In genomic region chr7:71752171-71752935, GRCh38 we compare ENCODE assay signal across 9 cellular contexts.
DNase-seq lines count a peak whose midpoint lies in the region; TF ChIP-seq lines count a peak whose summit lies in the region.
"Had no signal": no experiment of that assay in that cellular context is flagged by ENCODE, and none has a peak within 500 bp of the region (broad histone marks: within the 10 kb centered on the region; RNA-seq: fewer than 3 reads in every experiment).

No MANE protein-coding gene starts in this region.

- TF ChIP-seq CTCF in GM10266 (IDR thresholded peaks at IDR 0.05; ENCODE audit: control insufficient read depth, insufficient read depth, low read depth, missing control alignments) (peak; percentile 59), LNCaP clone FGC (IDR thresholded peaks at IDR 0.05; ENCODE audit: control insufficient read depth, extremely low read depth, insufficient read depth) (peak; percentile 92), cardiac muscle cell (IDR thresholded peaks at IDR 0.05; ENCODE audit: low read depth, low read length) (peak; percentile 59), progenitor cell of endocrine pancreas (IDR thresholded peaks at IDR 0.05; ENCODE audit: unreplicated experiment) (peak; percentile 96)

- H3K36me3 Mint-ChIP-seq in progenitor cell of endocrine pancreas (ENCODE audit: insufficient read depth): no peaks in the 10 kb centered on the region

- H3K27me3 ChIP-seq in cardiac muscle cell: peaks cover 22% of the 10 kb centered on the region
- H3K27me3 ChIP-seq: SJSA1 had no signal

- no peak overlapping the region for H3K27ac Mint-ChIP-seq in progenitor cell of endocrine pancreas

- peak; percentile 61 for DNase-seq in GM10266 (ENCODE audit: extremely low spot score)
- no peak for DNase-seq in LNCaP clone FGC (ENCODE audit: low read depth)
- DNase-seq in activated T-cell treated with anti-CD3 and anti-CD28 coated beads for 48 hours (ENCODE audit: low read depth): peak; percentile 47
- peak; percentile 43 to 75 for DNase-seq in cardiac muscle cell (ENCODE audit: low read depth in 1 of 2, low spot score in 1 of 2)
- DNase-seq in progenitor cell of endocrine pancreas (ENCODE audit: low spot score, unreplicated experiment): peak; percentile 83
- no peak for DNase-seq in activated gamma-delta T cell (lab: John Stamatoyannopoulos, UW)
- DNase-seq in activated effector memory CD4-positive, alpha-beta T cell treated with Interleukin-2 at 50 U/mL for 16 hours: no peak
- no peak for DNase-seq in HCEC 1CT

- peaks cover 24% of the 10 kb centered on the region for H3K9me3 Mint-ChIP-seq in progenitor cell of endocrine pancreas (ENCODE audit: low read depth)

- no peaks in the 10 kb centered on the region for H3K36me3 ChIP-seq in cardiac muscle cell
- H3K36me3 ChIP-seq: SJSA1 had no signal

- H3K4me3 ChIP-seq in LNCaP clone FGC (ENCODE audit: low read depth, low read length) (no peak overlapping the region), cardiac muscle cell (no peak overlapping the region)
- H3K4me3 ChIP-seq: SJSA1 had no signal

- no peak overlapping the region for H3K4me3 Mint-ChIP-seq in progenitor cell of endocrine pancreas (ENCODE audit: low read depth)

- H3K4me1 Mint-ChIP-seq in progenitor cell of endocrine pancreas (ENCODE audit: low read depth): no peaks in the 10 kb centered on the region

- H3K27ac ChIP-seq in cardiac muscle cell: no peak overlapping the region
- H3K27ac ChIP-seq: SJSA1 had no signal

- H3K4me1 ChIP-seq in cardiac muscle cell (ENCODE audit: low read depth): no peaks in the 10 kb centered on the region
- H3K4me1 ChIP-seq: SJSA1 had no signal

- no peaks in the 10 kb centered on the region for H3K9me3 ChIP-seq in cardiac muscle cell (ENCODE audit: low read depth)

- peaks cover 52% of the 10 kb centered on the region for H3K27me3 Mint-ChIP-seq in progenitor cell of endocrine pancreas

Comparison
In these comparisons a context has a peak if more than half of its experiments do, and no peak if none do; other contexts are left out.
1. DNase-seq: peak in GM10266 (single experiment), activated T-cell treated with anti-CD3 and anti-CD28 coated beads for 48 hours (single experiment), cardiac muscle cell (2 of 2) and progenitor cell of endocrine pancreas (single experiment); none in LNCaP clone FGC (single experiment), activated gamma-delta T cell (single experiment), activated effector memory CD4-positive, alpha-beta T cell treated with Interleukin-2 at 50 U/mL for 16 hours (single experiment) and HCEC 1CT (single experiment).
2. Peak in every context shown above with its lines, with median percentiles within 50 percentile points of each other: CTCF ChIP-seq.